11 cellular contexts compared by ENCODE assay signal in the genomic region with DNA sequence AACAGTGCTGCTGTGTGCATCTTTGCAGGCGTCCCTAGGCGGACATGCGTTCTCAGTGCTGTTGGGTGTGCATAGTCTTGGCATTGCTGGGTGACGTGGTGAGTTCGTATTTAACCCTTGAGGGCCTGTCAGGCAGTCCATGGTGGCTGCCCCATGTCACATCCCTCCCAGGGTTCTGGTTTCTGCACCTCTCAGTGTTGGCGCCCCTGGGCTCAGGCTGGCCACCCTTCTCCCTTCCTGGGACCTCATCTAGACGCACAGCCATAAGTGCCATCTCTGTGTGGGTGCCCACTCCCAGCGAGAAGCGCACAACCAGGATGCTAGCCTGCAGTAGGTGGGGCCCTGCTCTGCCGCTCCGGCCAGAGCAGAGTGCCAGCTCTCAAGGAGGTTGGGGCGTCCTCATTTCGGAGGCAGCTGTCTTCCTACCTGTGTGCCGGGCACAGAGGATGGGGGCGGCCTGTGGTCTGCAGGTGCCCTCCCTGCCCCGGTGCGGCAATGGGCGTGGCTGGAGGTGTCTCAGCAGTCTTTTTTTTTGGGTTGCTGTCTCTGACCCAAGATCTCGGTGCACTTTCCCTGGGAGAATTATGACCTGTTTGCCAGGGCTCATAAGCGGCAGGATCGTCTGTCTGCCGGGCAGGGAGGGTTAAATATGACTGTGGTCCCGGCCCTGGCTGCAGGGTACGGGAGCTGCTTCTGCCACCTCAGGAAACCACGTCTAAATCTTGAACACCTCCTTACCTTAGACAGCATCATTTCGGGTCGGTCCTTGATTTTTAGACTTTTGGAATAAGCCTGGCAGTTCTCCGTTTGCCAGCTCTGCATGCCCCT. TPM values are rescaled to one million over a fixed set of nuclear protein-coding genes. Genes with fewer than 3 reads are reported as not detected.
DNase-seq lines count a peak whose midpoint lies in the region; FAIRE-seq and TF ChIP-seq lines count a peak whose summit lies in the region.
"Had no signal": no experiment of that assay in that cellular context is flagged by ENCODE, and none has a peak within 500 bp of the region (broad histone marks: within the 10 kb centered on the region; RNA-seq: fewer than 3 reads in every experiment).

No MANE protein-coding gene starts in this region.

- no peaks in the 10 kb centered on the region for H3K36me3 ChIP-seq in DOHH2 (ENCODE audit: control insufficient read depth, low read length)
- H3K36me3 ChIP-seq in Peyer's patch = no peaks in the 10 kb centered on the region
- H3K36me3 ChIP-seq in H1 (ENCODE audit: control insufficient read depth in 2 of 4, insufficient read depth in 4 of 4, low read length in 3 of 4) = no peaks in the 10 kb centered on the region
- H3K36me3 ChIP-seq in trophoblast cell (ENCODE audit: control insufficient read depth in 1 of 2, insufficient read depth in 2 of 2, low read length in 2 of 2) = peaks cover 0 to 4% of the 10 kb centered on the region in 2 experiments

- H4K8ac ChIP-seq in H1 (ENCODE audit: extremely low read depth, insufficient read depth, low read length) = no peak overlapping the region
- no peak overlapping the region for H4K8ac ChIP-seq in trophoblast cell (ENCODE audit: low read depth, low read length)

- H3K23ac ChIP-seq in H1 (ENCODE audit: insufficient read length) (no peak overlapping the region), trophoblast cell (ENCODE audit: low read length) (peak overlapping the region; percentile 22)

- H3K14ac ChIP-seq in H1 (ENCODE audit: insufficient read length) = no peak overlapping the region
- no peak overlapping the region for H3K14ac ChIP-seq in trophoblast cell (ENCODE audit: low read length)

- TF ChIP-seq POLR2A in Peyer's patch (IDR thresholded peaks at IDR 0.05) (no peak), H1 (IDR thresholded peaks at IDR 0.05; ENCODE audit: control extremely low read depth in 1 of 2, low read depth in 2 of 2, low read length in 2 of 2) (no peak)

- H3K27me3 ChIP-seq in DOHH2 (ENCODE audit: control insufficient read depth, low read length) = no peaks in the 10 kb centered on the region
- H3K27me3 ChIP-seq in Peyer's patch = no peaks in the 10 kb centered on the region
- H3K27me3 ChIP-seq in H1 (replicated peaks in 1 of 4; ENCODE audit: control insufficient read depth in 3 of 4, extremely low read depth in 1 of 4, insufficient read depth in 3 of 4, low read length in 3 of 4) = no peaks in the 10 kb centered on the region; a peak in 2 of 7 replicates
- no peaks in the 10 kb centered on the region for H3K27me3 ChIP-seq in trophoblast cell (ENCODE audit: insufficient read depth, low read length)

- CTCF ChIA-PET in H1 (lab: Charles Lee; ENCODE audit: partially characterized antibody) = interaction anchor here (1.1 to 1.2 kb wide), 2 partner anchors 35 to 92 kb away, joined by 3 read pairs; no protein-coding TSS in a partner anchor
- CTCF ChIA-PET in HEK293T (lab: Yijun Ruan, JAX) = no interaction called here

- no peak for TF ChIP-seq RAD21 in H1 (IDR thresholded peaks at IDR 0.05 in 1 of 2, conservative IDR thresholded peaks at IDR 0.05 in 1 of 2; ENCODE audit: low read depth in 2 of 2, low read length in 2 of 2)

- no peak overlapping the region for H2BK120ac ChIP-seq in H1 (replicated peaks; ENCODE audit: low read depth, low read length)
- no peak overlapping the region for H2BK120ac ChIP-seq in trophoblast cell (ENCODE audit: insufficient read depth, low read length, poor library complexity)

- H2AFZ ChIP-seq in H1 (ENCODE audit: low read length) (no peak overlapping the region), trophoblast cell (ENCODE audit: insufficient read depth, low read length, poor library complexity) (no peak overlapping the region)

- no peak overlapping the region for H2BK20ac ChIP-seq in H1 (ENCODE audit: low read length)

- H3K79me1 ChIP-seq in H1 (ENCODE audit: low read depth, low read length) = peaks cover 17% of the 10 kb centered on the region
- H3K79me1 ChIP-seq in trophoblast cell (ENCODE audit: low read length) = no peaks in the 10 kb centered on the region

- no peak for TF ChIP-seq EP300 in H1 (IDR thresholded peaks at IDR 0.05; ENCODE audit: borderline replicate concordance in 1 of 2, low read depth in 2 of 2, low read length in 2 of 2)

- DNase-seq in Peyer's patch = peak in 2 of 3 donors; percentile 37 to 43
- no peak for DNase-seq in H1 (ENCODE audit: low read depth in 1 of 2, low spot score in 2 of 2)
- DNase-seq in trophoblast cell = no peak
- DNase-seq in foreskin melanocyte = no peak
- DNase-seq in activated CD4-positive, CD25-positive, alpha-beta regulatory T cell treated with anti-CD3 and anti-CD28 coated beads, Interleukin-2, amount 50 U/mL, for 72 hours = no peak
- no peak for DNase-seq in HEK293T (ENCODE audit: extremely low spot score)
- no peak for DNase-seq in CD1c-positive myeloid dendritic cell (ENCODE audit: extremely low spot score)
- DNase-seq: NCI-H510A treated with DMSO at 0.1 percent for 48 hours had no signal

- H3K9ac ChIP-seq in H1 (replicated peaks in 1 of 4; ENCODE audit: extremely low read depth in 1 of 4, low read depth in 3 of 4, low read length in 3 of 4) (no peak overlapping the region), trophoblast cell (ENCODE audit: low read length) (no peak overlapping the region)

- H3K4me3 ChIP-seq in DOHH2 (ENCODE audit: low read length) (peak overlapping the region; percentile 35; the same call in 1 of the 2 replicates), Peyer's patch (peak overlapping the region in 3 of 4 donors; percentile 11 to 34 (median 20)), H1 (ENCODE audit: extremely low read depth in 1 of 4, insufficient read depth in 2 of 4, low read depth in 3 of 4, low read length in 4 of 4) (no peak overlapping the region), trophoblast cell (ENCODE audit: low read depth, low read length) (no peak overlapping the region)
- H3K4me3 ChIP-seq: lung had no signal

- H3F3A ChIP-seq in DOHH2 (ENCODE audit: control insufficient read depth, insufficient read depth) = no peaks in the 10 kb centered on the region

- no peak overlapping the region for H3K4ac ChIP-seq in H1 (replicated peaks; ENCODE audit: insufficient read length, low read depth, low read length)
- peak overlapping the region; percentile 6 for H3K4ac ChIP-seq in trophoblast cell (ENCODE audit: low read depth, low read length)

- POLR2A ChIA-PET in H1 (lab: Charles Lee; ENCODE audit: partially characterized antibody) = interaction anchor here (0.8 kb wide), 1 partner anchor 16 kb away, joined by 3 read pairs; no protein-coding TSS in a partner anchor
- POLR2A ChIA-PET in HEK293T (lab: Yijun Ruan, JAX) = no interaction called here

- no peak overlapping the region for H3K56ac ChIP-seq in H1 (replicated peaks; ENCODE audit: insufficient read length, low read depth, low read length)

- H4K91ac ChIP-seq in H1 (replicated peaks; ENCODE audit: insufficient read length, low read length) = no peak overlapping the region
- no peak overlapping the region for H4K91ac ChIP-seq in trophoblast cell (ENCODE audit: low read depth, low read length)

- H3K4me1 ChIP-seq in DOHH2 (ENCODE audit: control insufficient read depth, low read length) (peaks cover 39% of the 10 kb centered on the region), Peyer's patch (peaks cover 7 to 72% (median 36%) of the 10 kb centered on the region in 4 donors), H1 (replicated peaks in 1 of 4; ENCODE audit: control insufficient read depth in 3 of 4, insufficient read depth in 4 of 4, low read length in 3 of 4) (peaks cover 0 to 22% (median 14%) of the 10 kb centered on the region in 4 experiments; a peak in 6 of 7 replicates), trophoblast cell (ENCODE audit: control insufficient read depth in 1 of 2, insufficient read depth in 2 of 2, low read length in 2 of 2) (peaks cover 11 to 16% of the 10 kb centered on the region in 2 experiments)

- H2AK5ac ChIP-seq in H1 (ENCODE audit: low read depth, low read length) (0 out of 2 replicates have a peak overlapping the region, but pooled peaks have one; percentile 24), trophoblast cell (ENCODE audit: low read length) (no peak overlapping the region)

- H3K23me2 ChIP-seq in H1 (ENCODE audit: low read depth, low read length) = no peaks in the 10 kb centered on the region

- no peaks in the 10 kb centered on the region for H4K20me1 ChIP-seq in DOHH2 (ENCODE audit: control insufficient read depth, insufficient read depth, low read depth, low read length)
- peaks cover 3 to 24% of the 10 kb centered on the region in 2 experiments for H4K20me1 ChIP-seq in H1 (replicated peaks in 1 of 2; ENCODE audit: control insufficient read depth in 1 of 2, insufficient read depth in 2 of 2, low read length in 2 of 2)

- H3K18ac ChIP-seq in H1 (ENCODE audit: extremely low read depth, low read length) = no peak overlapping the region
- no peak overlapping the region for H3K18ac ChIP-seq in trophoblast cell (ENCODE audit: low read length)

- H4K12ac ChIP-seq in trophoblast cell (ENCODE audit: low read depth, low read length) = no peak overlapping the region

- TF ChIP-seq CTCF in DOHH2 (IDR thresholded peaks at IDR 0.05; ENCODE audit: low read depth, low read length, poor library complexity, severe bottlenecking) = no peak
- TF ChIP-seq CTCF in Peyer's patch (IDR thresholded peaks at IDR 0.05) = no peak
- no peak for TF ChIP-seq CTCF in H1 (IDR thresholded peaks at IDR 0.05; ENCODE audit: control extremely low read depth in 1 of 3, insufficient read depth in 1 of 3, low read depth in 1 of 3, low read length in 3 of 3)

- FAIRE-seq in H1 (lab: Jason Lieb, UNC) = no peak
- FAIRE-seq: colon had no signal

- H3K27ac ChIP-seq in DOHH2 (ENCODE audit: low read depth, low read length) (no peak overlapping the region), Peyer's patch (peak overlapping the region in 1 of 4 donors; percentile 55), H1 (ENCODE audit: low read depth, low read length) (no peak overlapping the region), trophoblast cell (ENCODE audit: low read depth, low read length) (no peak overlapping the region)

- H3K79me2 ChIP-seq in DOHH2 (ENCODE audit: control insufficient read depth, low read length) (peaks cover 36% of the 10 kb centered on the region), H1 (ENCODE audit: control insufficient read depth in 1 of 2, insufficient read depth in 2 of 2, low read length in 2 of 2) (peaks cover 0 to 44% of the 10 kb centered on the region in 2 experiments; a peak in 2 of 4 replicates), trophoblast cell (ENCODE audit: control insufficient read depth, insufficient read depth, low read length, poor library complexity) (no peaks in the 10 kb centered on the region)

- 87% methylated on average over 28 of the region's 28 CpGs; no CpG with 5 or more reads in 1 of the 2 experiments for WGBS in H1 (ENCODE audit: extremely low coverage in 1 of 2, insufficient coverage in 1 of 2, insufficient read length in 1 of 2, insufficient replicate concordance in 2 of 2, low coverage in 1 of 2, low lambda C conversion rate in 2 of 2, missing lambda C conversion rate in 1 of 2), 2 experiments
- no CpG with 5 or more reads among the region's 28 CpGs for WGBS in trophoblast cell (ENCODE audit: extremely low coverage, insufficient coverage, insufficient read length)

- H2BK12ac ChIP-seq in H1 (ENCODE audit: low read depth, low read length) = no peak overlapping the region
- no peak overlapping the region for H2BK12ac ChIP-seq in trophoblast cell (ENCODE audit: low read length)

- no peak overlapping the region for H2BK15ac ChIP-seq in H1 (ENCODE audit: low read length)

- no peak overlapping the region for H4K5ac ChIP-seq in H1 (ENCODE audit: insufficient read length, low read depth, low read length)

- H3K4me2 ChIP-seq in DOHH2 (ENCODE audit: low read length) (peak overlapping the region; percentile 38), H1 (ENCODE audit: insufficient read depth in 1 of 2, low read depth in 2 of 2, low read length in 2 of 2) (no peak overlapping the region), trophoblast cell (ENCODE audit: low read length) (no peak overlapping the region)

- no peaks in the 10 kb centered on the region for H3K9me3 ChIP-seq in DOHH2 (ENCODE audit: control insufficient read depth, insufficient read depth, low read length)
- no peaks in the 10 kb centered on the region for H3K9me3 ChIP-seq in Peyer's patch
- no peaks in the 10 kb centered on the region for H3K9me3 ChIP-seq in H1 (ENCODE audit: insufficient read depth in 2 of 2, low read depth in 1 of 2, low read length in 1 of 2)
- H3K9me3 ChIP-seq in trophoblast cell (ENCODE audit: insufficient read depth, low read depth, low read length) = no peaks in the 10 kb centered on the region

- H2BK5ac ChIP-seq in H1 (ENCODE audit: low read depth, low read length) = no peak overlapping the region
- H2BK5ac ChIP-seq in trophoblast cell (ENCODE audit: low read depth, low read length, poor library complexity) = no peak overlapping the region

- H3K9me2 ChIP-seq in DOHH2 (replicated peaks; ENCODE audit: control insufficient read depth, low read length) = no peaks in the 10 kb centered on the region

RNA-seq across cellular contexts. Expression of gene INPP5A, which starts 6.5 kb away (rescaled TPM):
- 10 to 100 TPM; 33.8 to 76.4 (median 38.1) TPM for total RNA-seq in Peyer's patch
- total RNA-seq in H1 (2021; fragmentation: NEBNext Ultra II Directional; extraction: Animal tissue kit (Norgen Biotek cat#: 25700)) = 25.5 and 27.5 TPM in 2 replicates
- 16.8 and 19.7 TPM in 2 replicates for polyA plus RNA-seq in H1 (2011; rRNA removed)
- polyA plus RNA-seq in H1 (2011; cell fraction: cytosol; rRNA removed) = 15.9 TPM
- polyA plus RNA-seq in H1 (2011; cell fraction: nucleus; rRNA removed) = 12.0 TPM
- 16.0 to 19.8 TPM (median 18.0 TPM) in 4 replicates for polyA plus RNA-seq in H1 (2012, experiment 1 of 2)
- polyA plus RNA-seq in H1 (2012, experiment 2 of 2) = 19.3 TPM
- polyA plus RNA-seq in H1 (2013, experiment 1 of 2) = 15.4 TPM
- polyA plus RNA-seq in H1 (2013, experiment 2 of 2) = 14.7 TPM
- polyA minus RNA-seq in H1 (2011; rRNA and poly(A)+ RNA removed) = 21.6 and 22.1 TPM in 2 replicates
- 12.3 TPM for polyA minus RNA-seq in H1 (2011; cell fraction: cytosol; rRNA and poly(A)+ RNA removed)
- polyA minus RNA-seq in H1 (2011; cell fraction: nucleus; rRNA and poly(A)+ RNA removed) = 12.1 TPM
- polyA plus RNA-seq in trophoblast cell (2013) = 25.7 and 25.9 TPM in 2 replicates

Comparison
In these comparisons a context has a peak if more than half of its experiments do, and no peak if none do; other contexts are left out.
1. H3K4me3 ChIP-seq: peak in DOHH2 (single experiment) and Peyer's patch (3 of 4); none in H1 (0 of 4) and trophoblast cell (single experiment).
2. DNase-seq: peak in Peyer's patch (2 of 3); none in H1 (0 of 2), trophoblast cell (0 of 2), foreskin melanocyte (single experiment), activated CD4-positive, CD25-positive, alpha-beta regulatory T cell treated with anti-CD3 and anti-CD28 coated beads, Interleukin-2, amount 50 U/mL, for 72 hours (single experiment), HEK293T (single experiment) and CD1c-positive myeloid dendritic cell (single experiment).